8 cellular contexts compared by ENCODE assay signal in the genomic region with DNA sequence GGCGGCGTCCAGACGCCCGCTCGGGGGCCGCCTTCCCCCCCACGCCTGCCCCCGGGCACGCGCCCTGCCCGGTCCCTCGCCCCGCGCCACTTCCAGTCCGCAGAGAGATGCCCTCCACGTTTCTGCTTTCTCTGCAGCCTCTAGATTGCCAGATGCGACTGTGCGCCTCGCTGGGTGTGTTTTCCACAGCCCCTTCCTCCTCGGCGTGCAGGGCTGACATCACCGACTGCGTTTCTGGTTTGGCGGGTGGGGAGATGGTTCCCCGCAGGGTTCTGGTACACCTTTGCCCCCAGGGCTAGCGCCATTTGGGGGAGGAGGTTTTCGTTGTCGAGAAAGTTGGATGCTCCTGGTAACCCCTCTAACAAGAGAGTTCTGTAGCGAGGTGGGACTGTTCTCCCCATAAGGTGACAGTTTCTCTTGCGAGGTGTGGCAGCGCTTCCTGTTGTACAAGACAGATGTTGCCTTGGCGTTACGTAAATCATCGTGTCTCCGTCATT. TPM values are rescaled to one million over a fixed set of nuclear protein-coding genes. Genes with fewer than 3 reads are reported as not detected.
A peak's percentile ranks its signal among the peaks of the same experiment; 100 is the strongest.
DNase-seq lines count a peak whose midpoint lies in the region; ATAC-seq lines count a peak whose summit lies in the region.

No MANE protein-coding gene starts in this region.

- H3K27ac ChIP-seq in cingulate gyrus (ENCODE audit: low read depth, low read length): peak overlapping the region; percentile 88

- ATAC-seq in GM21737 (IDR thresholded peaks at IDR 0.05; ENCODE audit: unreplicated experiment): peak; percentile 13

- DNase-seq in EL: peak; percentile 50
- peak; percentile 56 for DNase-seq in NCI-H1105 (lab: John Stamatoyannopoulos, UW)
- peak; percentile 29 to 37 for DNase-seq in activated CD4-positive, alpha-beta T cell treated with anti-CD3 and anti-CD28 coated beads for 24 hours (ENCODE audit: low read depth in 2 of 2)
- peak; percentile 41 to 56 for DNase-seq in lung microvascular endothelial cell (ENCODE audit: low read depth in 2 of 2)
- DNase-seq in stimulated activated CD8-positive, alpha-beta memory T cell treated with anti-CD3 and anti-CD28 coated beads, Interleukin-2, amount 100 ng/mL, for 1 hour (ENCODE audit: low read depth in 2 of 2): peak; percentile 29 to 33
- no peak for DNase-seq in iPS-NIHi7 (ENCODE audit: extremely low spot score)

RNA-seq across cellular contexts. Expression of a gene that starts 1.5 kb away (rescaled TPM):
- 1,344 and 1,414 TPM in 2 replicates for total RNA-seq in lung microvascular endothelial cell
